Comparison of ENCODE assay signal across 8 cellular contexts in genomic region chr21:46096997-46097825, GRCh38. TPM values are rescaled to one million over a fixed set of nuclear protein-coding genes. Genes with fewer than 3 reads are reported as not detected.
A peak's percentile ranks its signal among the peaks of the same experiment; 100 is the strongest.
DNase-seq lines count a peak whose midpoint lies in the region; ATAC-seq and TF ChIP-seq lines count a peak whose summit lies in the region.

No MANE protein-coding gene starts in this region.

- no peak overlapping the region for H2BK120ac ChIP-seq in H9 (ENCODE audit: low read depth, low read length, poor library complexity, severe bottlenecking)

- peak overlapping the region; percentile 44 to 72 for H3K4me3 Mint-ChIP-seq in H9
- peak overlapping the region; percentile 77 for H3K4me3 Mint-ChIP-seq in activated naive CD8-positive, alpha-beta T cell
- peak overlapping the region; percentile 46 to 68 (median 65) for H3K4me3 Mint-ChIP-seq in immature natural killer cell
- peak overlapping the region; percentile 1 to 41 for H3K4me3 Mint-ChIP-seq in stimulated activated naive CD8-positive, alpha-beta T cell treated with anti-CD3 and anti-CD28 coated beads, Interleukin-15, amount 100 ng/mL, for 72 hours

- H3K79me2 ChIP-seq in H9 (ENCODE audit: insufficient read depth, low read length): no peaks in the 10 kb centered on the region; the same call in 1 of the 2 replicates

- H3K23ac ChIP-seq in H9 (ENCODE audit: insufficient read length, low read depth, low read length): no peak overlapping the region

- no CpG with 5 or more reads among the region's 32 CpGs for WGBS in H9 (ENCODE audit: extremely low coverage, insufficient read length, low lambda C conversion rate)

- H2BK15ac ChIP-seq in H9 (ENCODE audit: low read depth, low read length): no peak overlapping the region

- peaks cover 17 to 26% (median 24%) of the 10 kb centered on the region in 3 experiments for H3K36me3 Mint-ChIP-seq in H9 (ENCODE audit: insufficient read depth in 1 of 3, low read depth in 3 of 3)
- H3K36me3 Mint-ChIP-seq in activated naive CD8-positive, alpha-beta T cell: peaks cover 5% of the 10 kb centered on the region
- peaks cover 0 to 4% (median 3%) of the 10 kb centered on the region in 3 donors for H3K36me3 Mint-ChIP-seq in immature natural killer cell

- no peaks in the 10 kb centered on the region; the same call in 1 of the 2 replicates for H3K4me1 ChIP-seq in H9 (ENCODE audit: insufficient read depth, low read length)

- H3K18ac ChIP-seq in H9 (ENCODE audit: insufficient read length, low read depth, low read length): no peak overlapping the region

- H2BK5ac ChIP-seq in H9 (ENCODE audit: insufficient read length, low read length): no peak overlapping the region

- peaks cover 5% of the 10 kb centered on the region; the same call in 1 of the 2 replicates for H3K27me3 ChIP-seq in H9 (ENCODE audit: insufficient read depth, low read length)

- H4K91ac ChIP-seq in H9 (ENCODE audit: insufficient read length, low read depth, low read length): no peak overlapping the region

- H3K9me3 ChIP-seq in H9 (ENCODE audit: control insufficient read depth, low read depth, low read length): peaks cover 15% of the 10 kb centered on the region

- no peaks in the 10 kb centered on the region for H4K20me1 ChIP-seq in H9 (ENCODE audit: control insufficient read depth, insufficient read depth, insufficient read length)

- no peak for TF ChIP-seq CTCF in H9 (conservative IDR thresholded peaks at IDR 0.05)

- no peaks in the 10 kb centered on the region for H3K79me1 ChIP-seq in H9 (ENCODE audit: insufficient read depth, low read depth, low read length, poor library complexity, severe bottlenecking)

- H4K8ac ChIP-seq in H9 (replicated peaks; ENCODE audit: insufficient read length, low read depth, low read length): no peak overlapping the region

- peaks cover 19 to 34% of the 10 kb centered on the region in 2 experiments for H3K9me3 Mint-ChIP-seq in H9
- peaks cover under 1% of the 10 kb centered on the region for H3K9me3 Mint-ChIP-seq in activated naive CD8-positive, alpha-beta T cell (ENCODE audit: low read depth)
- H3K9me3 Mint-ChIP-seq in immature natural killer cell: peaks cover under 1 to 2% (median 2%) of the 10 kb centered on the region in 6 donors
- peaks cover 1 to 2% of the 10 kb centered on the region in 2 donors for H3K9me3 Mint-ChIP-seq in stimulated activated naive CD8-positive, alpha-beta T cell treated with anti-CD3 and anti-CD28 coated beads, Interleukin-15, amount 100 ng/mL, for 72 hours

- peak overlapping the region; percentile 49 for H4K5ac ChIP-seq in H9 (ENCODE audit: insufficient read length, low read depth, low read length)

- peak; percentile 49 for ATAC-seq in stimulated activated naive CD8-positive, alpha-beta T cell treated with anti-CD3 and anti-CD28 coated beads, Interleukin-15, amount 100 ng/mL, for 72 hours
- ATAC-seq in HG02884 (IDR thresholded peaks at IDR 0.05; ENCODE audit: unreplicated experiment): no peak
- no peak for ATAC-seq in HG03571 (IDR thresholded peaks at IDR 0.05; ENCODE audit: unreplicated experiment)

- H2BK12ac ChIP-seq in H9 (ENCODE audit: insufficient read length, low read depth, low read length): no peak overlapping the region

- H3K4me2 ChIP-seq in H9 (ENCODE audit: insufficient read depth, insufficient read length, low read length): peak overlapping the region; percentile 36

- DNase-seq in H9: peak; percentile 44
- DNase-seq in immature natural killer cell: no peak
- DNase-seq in stimulated activated naive CD8-positive, alpha-beta T cell treated with anti-CD3 and anti-CD28 coated beads, Interleukin-15, amount 100 ng/mL, for 72 hours: no peak
- no peak for DNase-seq in midbrain (lab: John Stamatoyannopoulos, UW)
- DNase-seq in cerebellar cortex (ENCODE audit: low spot score): no peak

- H2BK20ac ChIP-seq in H9 (ENCODE audit: low read depth, low read length, poor library complexity, severe bottlenecking): no peak overlapping the region

- H3K27ac Mint-ChIP-seq in H9: no peak overlapping the region; a peak in 1 of 7 replicates
- H3K27ac Mint-ChIP-seq in activated naive CD8-positive, alpha-beta T cell: no peak overlapping the region
- peak overlapping the region in 4 of 6 donors; percentile 24 to 33 (median 28) for H3K27ac Mint-ChIP-seq in immature natural killer cell
- no peak overlapping the region for H3K27ac Mint-ChIP-seq in stimulated activated naive CD8-positive, alpha-beta T cell treated with anti-CD3 and anti-CD28 coated beads, Interleukin-15, amount 100 ng/mL, for 72 hours

- peaks cover 8% of the 10 kb centered on the region for H3K23me2 ChIP-seq in H9 (ENCODE audit: insufficient read length, low read depth, low read length, poor library complexity, severe bottlenecking)

- H3K56ac ChIP-seq in H9 (ENCODE audit: insufficient read length, low read depth, low read length): no peak overlapping the region

- no peak overlapping the region for H3K14ac ChIP-seq in H9 (ENCODE audit: insufficient read depth, low read length)

- peaks cover 23% of the 10 kb centered on the region for H3K27me3 Mint-ChIP-seq in H9 (ENCODE audit: low read depth)
- no peaks in the 10 kb centered on the region for H3K27me3 Mint-ChIP-seq in activated naive CD8-positive, alpha-beta T cell
- peaks cover 8 to 30% (median 18%) of the 10 kb centered on the region in 3 donors for H3K27me3 Mint-ChIP-seq in immature natural killer cell (ENCODE audit: low read depth in 3 of 3)
- peaks cover 24% of the 10 kb centered on the region for H3K27me3 Mint-ChIP-seq in stimulated activated naive CD8-positive, alpha-beta T cell treated with anti-CD3 and anti-CD28 coated beads, Interleukin-15, amount 100 ng/mL, for 72 hours

- H3K4me1 Mint-ChIP-seq in H9 (peaks cover 6 to 9% of the 10 kb centered on the region in 2 experiments), immature natural killer cell (peaks cover 26 to 27% of the 10 kb centered on the region in 2 donors)
- H3K4me1 Mint-ChIP-seq in activated naive CD8-positive, alpha-beta T cell (ENCODE audit: low read depth): peaks cover 21% of the 10 kb centered on the region
- peaks cover 11% of the 10 kb centered on the region for H3K4me1 Mint-ChIP-seq in stimulated activated naive CD8-positive, alpha-beta T cell treated with anti-CD3 and anti-CD28 coated beads, Interleukin-15, amount 100 ng/mL, for 72 hours

- no peak overlapping the region for H3K9ac ChIP-seq in H9 (ENCODE audit: extremely low read depth, insufficient read length, low read length)

- H3K4ac ChIP-seq in H9 (ENCODE audit: low read depth, low read length): no peak overlapping the region

- H2AK5ac ChIP-seq in H9 (ENCODE audit: insufficient read length, low read length): no peak overlapping the region

- no peak overlapping the region for H3K27ac ChIP-seq in H9 (ENCODE audit: insufficient read length, low read depth, low read length)

- H3T11ph ChIP-seq in H9 (ENCODE audit: low read length): no peak overlapping the region

- no peak overlapping the region for H2AFZ ChIP-seq in H9 (ENCODE audit: low read length)

RNA-seq across cellular contexts. Expression of gene COL6A2, which starts 0.7 kb away (rescaled TPM):
- 124 and 129 TPM in 2 replicates for total RNA-seq in H9 (2021)
- polyA plus RNA-seq in immature natural killer cell: 10 to 100 TPM in 2 of 3 donors, 1 to 10 TPM in 1; 4.4 to 46.6 (median 30.6) TPM

RNA-seq across cellular contexts. Expression of gene FTCD, which starts 58.2 kb away (rescaled TPM):
- 6.7 and 6.8 TPM in 2 replicates for total RNA-seq in H9 (2021)
- not detected for polyA plus RNA-seq in immature natural killer cell

Comparison
In these comparisons a context has a peak if more than half of its experiments do, and no peak if none do; other contexts are left out.
1. H3K27ac Mint-ChIP-seq: peak in immature natural killer cell (4 of 6); none in H9 (0 of 3), activated naive CD8-positive, alpha-beta T cell (single experiment) and stimulated activated naive CD8-positive, alpha-beta T cell treated with anti-CD3 and anti-CD28 coated beads, Interleukin-15, amount 100 ng/mL, for 72 hours (0 of 2).
2. H3K4me3 Mint-ChIP-seq: peak in every context shown above with its lines; median percentile 77 in activated naive CD8-positive, alpha-beta T cell; 65 in immature natural killer cell; 58 in H9; 21 in stimulated activated naive CD8-positive, alpha-beta T cell treated with anti-CD3 and anti-CD28 coated beads, Interleukin-15, amount 100 ng/mL, for 72 hours.